ENCODE assay signal across 1 cellular context in the genomic region with DNA sequence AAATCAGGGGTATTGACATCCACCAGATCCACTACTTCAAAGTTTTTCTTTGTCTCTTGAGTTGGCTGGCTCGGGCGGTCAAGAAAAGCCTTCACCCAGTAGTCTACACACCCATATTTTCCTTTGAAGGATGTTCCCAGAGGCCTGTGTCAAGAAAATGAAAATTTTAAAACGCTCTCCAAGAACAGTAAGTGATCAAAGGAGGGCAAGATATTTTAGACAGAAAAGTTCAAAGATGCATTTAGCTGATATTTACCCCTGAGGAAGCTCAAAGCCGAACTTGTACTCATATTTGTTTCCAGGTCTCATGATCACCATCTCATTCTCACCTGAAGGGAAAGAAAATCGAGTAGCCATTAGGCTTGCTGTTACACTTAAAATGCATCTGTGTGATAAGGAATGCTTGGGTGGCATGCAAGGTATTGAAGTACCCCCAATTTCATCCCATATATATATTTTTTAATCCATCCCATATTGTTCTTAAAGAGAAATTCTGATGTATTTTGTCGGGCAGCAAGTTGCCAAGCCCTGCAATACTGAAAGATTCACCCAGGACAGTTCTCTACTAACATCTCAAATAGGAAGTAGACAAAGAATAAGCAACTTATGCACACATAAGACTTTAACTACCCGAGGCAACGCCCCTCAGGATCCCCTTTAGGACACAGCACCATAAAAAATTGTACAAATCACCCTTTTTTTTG.
TF ChIP-seq lines count a peak whose summit lies in the region.

No MANE protein-coding gene starts in this region.

TF ChIP-seq in GM23338, 12 proteins besides CTCF, POLR2A, EP300 and RAD21 (continued from another document):
- TF ChIP-seq, protein P1, sequence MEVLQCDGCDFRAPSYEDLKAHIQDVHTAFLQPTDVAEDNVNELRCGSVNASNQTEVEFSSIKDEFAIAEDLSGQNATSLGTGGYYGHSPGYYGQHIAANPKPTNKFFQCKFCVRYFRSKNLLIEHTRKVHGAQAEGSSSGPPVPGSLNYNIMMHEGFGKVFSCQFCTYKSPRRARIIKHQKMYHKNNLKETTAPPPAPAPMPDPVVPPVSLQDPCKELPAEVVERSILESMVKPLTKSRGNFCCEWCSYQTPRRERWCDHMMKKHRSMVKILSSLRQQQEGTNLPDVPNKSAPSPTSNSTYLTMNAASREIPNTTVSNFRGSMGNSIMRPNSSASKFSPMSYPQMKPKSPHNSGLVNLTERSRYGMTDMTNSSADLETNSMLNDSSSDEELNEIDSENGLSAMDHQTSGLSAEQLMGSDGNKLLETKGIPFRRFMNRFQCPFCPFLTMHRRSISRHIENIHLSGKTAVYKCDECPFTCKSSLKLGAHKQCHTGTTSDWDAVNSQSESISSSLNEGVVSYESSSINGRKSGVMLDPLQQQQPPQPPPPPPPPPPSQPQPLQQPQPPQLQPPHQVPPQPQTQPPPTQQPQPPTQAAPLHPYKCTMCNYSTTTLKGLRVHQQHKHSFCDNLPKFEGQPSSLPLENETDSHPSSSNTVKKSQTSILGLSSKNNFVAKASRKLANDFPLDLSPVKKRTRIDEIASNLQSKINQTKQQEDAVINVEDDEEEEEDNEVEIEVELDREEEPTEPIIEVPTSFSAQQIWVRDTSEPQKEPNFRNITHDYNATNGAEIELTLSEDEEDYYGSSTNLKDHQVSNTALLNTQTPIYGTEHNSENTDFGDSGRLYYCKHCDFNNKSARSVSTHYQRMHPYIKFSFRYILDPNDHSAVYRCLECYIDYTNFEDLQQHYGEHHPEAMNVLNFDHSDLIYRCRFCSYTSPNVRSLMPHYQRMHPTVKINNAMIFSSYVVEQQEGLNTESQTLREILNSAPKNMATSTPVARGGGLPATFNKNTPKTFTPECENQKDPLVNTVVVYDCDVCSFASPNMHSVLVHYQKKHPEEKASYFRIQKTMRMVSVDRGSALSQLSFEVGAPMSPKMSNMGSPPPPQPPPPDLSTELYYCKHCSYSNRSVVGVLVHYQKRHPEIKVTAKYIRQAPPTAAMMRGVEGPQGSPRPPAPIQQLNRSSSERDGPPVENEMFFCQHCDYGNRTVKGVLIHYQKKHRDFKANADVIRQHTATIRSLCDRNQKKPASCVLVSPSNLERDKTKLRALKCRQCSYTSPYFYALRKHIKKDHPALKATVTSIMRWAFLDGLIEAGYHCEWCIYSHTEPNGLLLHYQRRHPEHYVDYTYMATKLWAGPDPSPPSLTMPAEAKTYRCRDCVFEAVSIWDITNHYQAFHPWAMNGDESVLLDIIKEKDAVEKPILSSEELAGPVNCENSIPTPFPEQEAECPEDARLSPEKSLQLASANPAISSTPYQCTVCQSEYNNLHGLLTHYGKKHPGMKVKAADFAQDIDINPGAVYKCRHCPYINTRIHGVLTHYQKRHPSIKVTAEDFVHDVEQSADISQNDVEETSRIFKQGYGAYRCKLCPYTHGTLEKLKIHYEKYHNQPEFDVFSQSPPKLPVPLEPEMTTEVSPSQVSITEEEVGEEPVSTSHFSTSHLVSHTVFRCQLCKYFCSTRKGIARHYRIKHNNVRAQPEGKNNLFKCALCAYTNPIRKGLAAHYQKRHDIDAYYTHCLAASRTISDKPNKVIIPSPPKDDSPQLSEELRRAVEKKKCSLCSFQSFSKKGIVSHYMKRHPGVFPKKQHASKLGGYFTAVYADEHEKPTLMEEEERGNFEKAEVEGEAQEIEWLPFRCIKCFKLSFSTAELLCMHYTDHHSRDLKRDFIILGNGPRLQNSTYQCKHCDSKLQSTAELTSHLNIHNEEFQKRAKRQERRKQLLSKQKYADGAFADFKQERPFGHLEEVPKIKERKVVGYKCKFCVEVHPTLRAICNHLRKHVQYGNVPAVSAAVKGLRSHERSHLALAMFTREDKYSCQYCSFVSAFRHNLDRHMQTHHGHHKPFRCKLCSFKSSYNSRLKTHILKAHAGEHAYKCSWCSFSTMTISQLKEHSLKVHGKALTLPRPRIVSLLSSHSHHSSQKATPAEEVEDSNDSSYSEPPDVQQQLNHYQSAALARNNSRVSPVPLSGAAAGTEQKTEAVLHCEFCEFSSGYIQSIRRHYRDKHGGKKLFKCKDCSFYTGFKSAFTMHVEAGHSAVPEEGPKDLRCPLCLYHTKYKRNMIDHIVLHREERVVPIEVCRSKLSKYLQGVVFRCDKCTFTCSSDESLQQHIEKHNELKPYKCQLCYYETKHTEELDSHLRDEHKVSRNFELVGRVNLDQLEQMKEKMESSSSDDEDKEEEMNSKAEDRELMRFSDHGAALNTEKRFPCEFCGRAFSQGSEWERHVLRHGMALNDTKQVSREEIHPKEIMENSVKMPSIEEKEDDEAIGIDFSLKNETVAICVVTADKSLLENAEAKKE (CRISPR knock-in tag; IDR thresholded peaks at IDR 0.05): no peak
- TF ChIP-seq ZNF114 (CRISPR knock-in tag; IDR thresholded peaks at IDR 0.05) (no peak), ZNF331 (CRISPR knock-in tag; IDR thresholded peaks at IDR 0.05; ENCODE audit: low read depth) (no peak), EZH2 (IDR thresholded peaks at IDR 0.05; ENCODE audit: low read depth, unreplicated experiment) (no peak), EZH2phosphoT487 (IDR thresholded peaks at IDR 0.05; ENCODE audit: unreplicated experiment) (no peak), JUNB (IDR thresholded peaks at IDR 0.05; ENCODE audit: unreplicated experiment) (no peak), NANOG (IDR thresholded peaks at IDR 0.05; ENCODE audit: borderline replicate concordance) (no peak), STAT1 (IDR thresholded peaks at IDR 0.05; ENCODE audit: unreplicated experiment) (no peak), CREB1 (CRISPR knock-in tag; IDR thresholded peaks at IDR 0.05; ENCODE audit: low read depth) (no peak)
- TF ChIP-seq, protein P2, sequence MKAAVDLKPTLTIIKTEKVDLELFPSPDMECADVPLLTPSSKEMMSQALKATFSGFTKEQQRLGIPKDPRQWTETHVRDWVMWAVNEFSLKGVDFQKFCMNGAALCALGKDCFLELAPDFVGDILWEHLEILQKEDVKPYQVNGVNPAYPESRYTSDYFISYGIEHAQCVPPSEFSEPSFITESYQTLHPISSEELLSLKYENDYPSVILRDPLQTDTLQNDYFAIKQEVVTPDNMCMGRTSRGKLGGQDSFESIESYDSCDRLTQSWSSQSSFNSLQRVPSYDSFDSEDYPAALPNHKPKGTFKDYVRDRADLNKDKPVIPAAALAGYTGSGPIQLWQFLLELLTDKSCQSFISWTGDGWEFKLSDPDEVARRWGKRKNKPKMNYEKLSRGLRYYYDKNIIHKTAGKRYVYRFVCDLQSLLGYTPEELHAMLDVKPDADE (IDR thresholded peaks at IDR 0.05): no peak
- TF ChIP-seq, protein P3, sequence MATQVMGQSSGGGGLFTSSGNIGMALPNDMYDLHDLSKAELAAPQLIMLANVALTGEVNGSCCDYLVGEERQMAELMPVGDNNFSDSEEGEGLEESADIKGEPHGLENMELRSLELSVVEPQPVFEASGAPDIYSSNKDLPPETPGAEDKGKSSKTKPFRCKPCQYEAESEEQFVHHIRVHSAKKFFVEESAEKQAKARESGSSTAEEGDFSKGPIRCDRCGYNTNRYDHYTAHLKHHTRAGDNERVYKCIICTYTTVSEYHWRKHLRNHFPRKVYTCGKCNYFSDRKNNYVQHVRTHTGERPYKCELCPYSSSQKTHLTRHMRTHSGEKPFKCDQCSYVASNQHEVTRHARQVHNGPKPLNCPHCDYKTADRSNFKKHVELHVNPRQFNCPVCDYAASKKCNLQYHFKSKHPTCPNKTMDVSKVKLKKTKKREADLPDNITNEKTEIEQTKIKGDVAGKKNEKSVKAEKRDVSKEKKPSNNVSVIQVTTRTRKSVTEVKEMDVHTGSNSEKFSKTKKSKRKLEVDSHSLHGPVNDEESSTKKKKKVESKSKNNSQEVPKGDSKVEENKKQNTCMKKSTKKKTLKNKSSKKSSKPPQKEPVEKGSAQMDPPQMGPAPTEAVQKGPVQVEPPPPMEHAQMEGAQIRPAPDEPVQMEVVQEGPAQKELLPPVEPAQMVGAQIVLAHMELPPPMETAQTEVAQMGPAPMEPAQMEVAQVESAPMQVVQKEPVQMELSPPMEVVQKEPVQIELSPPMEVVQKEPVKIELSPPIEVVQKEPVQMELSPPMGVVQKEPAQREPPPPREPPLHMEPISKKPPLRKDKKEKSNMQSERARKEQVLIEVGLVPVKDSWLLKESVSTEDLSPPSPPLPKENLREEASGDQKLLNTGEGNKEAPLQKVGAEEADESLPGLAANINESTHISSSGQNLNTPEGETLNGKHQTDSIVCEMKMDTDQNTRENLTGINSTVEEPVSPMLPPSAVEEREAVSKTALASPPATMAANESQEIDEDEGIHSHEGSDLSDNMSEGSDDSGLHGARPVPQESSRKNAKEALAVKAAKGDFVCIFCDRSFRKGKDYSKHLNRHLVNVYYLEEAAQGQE (IDR thresholded peaks at IDR 0.05; ENCODE audit: unreplicated experiment): no peak
TF ChIP-seq in GM23338: peak in this region for 0.
